Comparison of ENCODE assay signal across 34 cellular contexts in the genomic region with DNA sequence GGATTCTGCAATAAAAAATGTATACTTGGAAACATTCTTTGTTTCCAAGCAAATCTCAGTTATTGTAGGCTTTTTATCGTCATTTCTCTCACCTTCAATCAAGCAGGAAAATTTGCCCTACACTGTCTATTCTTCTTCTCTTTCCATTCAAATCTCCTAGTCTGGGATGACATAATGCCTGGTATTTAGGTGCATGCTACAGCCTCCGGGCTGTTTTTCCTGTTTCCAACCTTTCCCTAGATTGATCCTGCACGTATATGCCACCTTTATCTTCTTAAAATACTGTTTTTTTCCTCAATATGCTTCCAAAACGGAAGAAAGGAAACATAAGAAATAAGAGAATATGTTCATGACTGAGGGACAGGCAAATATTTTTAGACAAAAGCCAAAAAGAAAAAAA.
"Had no signal": no experiment of that assay in that cellular context is flagged by ENCODE, and none has a peak within 500 bp of the region (broad histone marks: within the 10 kb centered on the region; RNA-seq: fewer than 3 reads in every experiment).

No MANE protein-coding gene starts in this region.

- H3K4me3 ChIP-seq: ascending aorta, body of pancreas, breast epithelium had no signal

- H3K27me3 ChIP-seq: ascending aorta, body of pancreas, brain microvascular endothelial cell, breast epithelium had no signal

- H3K4me3 Mint-ChIP-seq: activated B cell treated with CpG ODN at 0.5 μM for 24 hours; activated CD4-positive, alpha-beta memory T cell treated with anti-CD3 and anti-CD28 coated beads, Interleukin-2, amount 10 ng/mL, durations not matched to agents 7 days and 5 days; activated CD4-positive, alpha-beta T cell treated with anti-CD3 and anti-CD28 coated beads, Interleukin-2, amount 10 ng/mL, durations not matched to agents 7 days and 5 days; activated CD8-positive, alpha-beta memory T cell treated with anti-CD3 and anti-CD28 coated beads, Interleukin-2, amount 10 ng/mL, durations not matched to agents 7 days and 5 days; activated CD8-positive, alpha-beta T cell treated with anti-CD3 and anti-CD28 coated beads, Interleukin-2, amount 10 ng/mL, durations not matched to agents 7 days and 5 days; activated naive CD4-positive, alpha-beta T cell treated with anti-CD3 and anti-CD28 coated beads, Interleukin-2, amount 10 ng/mL, durations not matched to agents 7 days and 5 days; activated naive CD4-positive, alpha-beta T cell treated with anti-CD3 and anti-CD28 coated beads, Interleukin-2, amount 50 U/mL, for 24 hours; activated naive CD8-positive, alpha-beta T cell; activated naive CD8-positive, alpha-beta T cell treated with anti-CD3 and anti-CD28 coated beads, Interleukin-2, amount 10 ng/mL, durations not matched to agents 7 days and 5 days; activated naive CD8-positive, alpha-beta T cell treated with anti-CD3 and anti-CD28 coated beads, Interleukin-2, amount 50 U/mL, for 24 hours; activated T-cell treated with anti-CD3 and anti-CD28 coated beads, Interleukin-2, amount 50 U/mL, for 24 hours; T-helper 1 cell treated with Interleukin-12 subunit alpha and Interleukin-12 subunit beta and Interleukin-4 antibody, amounts not matched to agents 30 μg/mL and 1 μg/mL, for 36 hours; T-helper 2 cell treated with Interferon-gamma antibody and Interleukin-4, amounts not matched to agents 5 μg/mL and 100 μg/mL, for 36 hours had no signal

- H3K27me3 Mint-ChIP-seq: activated CD4-positive, alpha-beta memory T cell treated with anti-CD3 and anti-CD28 coated beads, Interleukin-2, amount 10 ng/mL, durations not matched to agents 7 days and 5 days; activated naive CD4-positive, alpha-beta T cell treated with anti-CD3 and anti-CD28 coated beads, Interleukin-2, amount 10 ng/mL, durations not matched to agents 7 days and 5 days had no signal

- H3K27ac Mint-ChIP-seq: activated B cell treated with CpG ODN at 0.5 μM for 24 hours; activated CD4-positive, alpha-beta memory T cell treated with anti-CD3 and anti-CD28 coated beads, Interleukin-2, amount 10 ng/mL, durations not matched to agents 7 days and 5 days; activated CD4-positive, alpha-beta T cell treated with anti-CD3 and anti-CD28 coated beads, Interleukin-2, amount 10 ng/mL, durations not matched to agents 7 days and 5 days; activated CD8-positive, alpha-beta memory T cell treated with anti-CD3 and anti-CD28 coated beads, Interleukin-2, amount 10 ng/mL, durations not matched to agents 7 days and 5 days; activated CD8-positive, alpha-beta T cell treated with anti-CD3 and anti-CD28 coated beads, Interleukin-2, amount 10 ng/mL, durations not matched to agents 7 days and 5 days; activated naive CD4-positive, alpha-beta T cell treated with anti-CD3 and anti-CD28 coated beads, Interleukin-2, amount 10 ng/mL, durations not matched to agents 7 days and 5 days; activated naive CD4-positive, alpha-beta T cell treated with anti-CD3 and anti-CD28 coated beads, Interleukin-2, amount 50 U/mL, for 24 hours; activated naive CD8-positive, alpha-beta T cell; activated naive CD8-positive, alpha-beta T cell treated with anti-CD3 and anti-CD28 coated beads, Interleukin-2, amount 10 ng/mL, durations not matched to agents 7 days and 5 days; activated naive CD8-positive, alpha-beta T cell treated with anti-CD3 and anti-CD28 coated beads, Interleukin-2, amount 50 U/mL, for 24 hours; activated T-cell treated with anti-CD3 and anti-CD28 coated beads, Interleukin-2, amount 50 U/mL, for 24 hours; activated T-helper 2 cell treated with anti-CD3 and anti-CD28 coated beads, Interferon-gamma antibody, Interleukin-2, Interleukin-4, amounts not matched to agents 10 μg/mL and 5 μg/mL and 100 μg/mL, durations not matched to agents 14 hours and 24 hours and 36 hours; T-helper 1 cell treated with Interleukin-12 subunit alpha and Interleukin-12 subunit beta and Interleukin-4 antibody, amounts not matched to agents 30 μg/mL and 1 μg/mL, for 36 hours; T-helper 2 cell treated with Interferon-gamma antibody and Interleukin-4, amounts not matched to agents 5 μg/mL and 100 μg/mL, for 36 hours had no signal

- DNase-seq: activated B cell treated with CpG ODN at 0.5 μM for 24 hours; activated CD4-positive, alpha-beta memory T cell treated with anti-CD3 and anti-CD28 coated beads, Interleukin-2, amount 10 ng/mL, durations not matched to agents 7 days and 5 days; activated CD4-positive, alpha-beta T cell treated with anti-CD3 and anti-CD28 coated beads for 4 hours; activated CD4-positive, alpha-beta T cell treated with anti-CD3 and anti-CD28 coated beads, Interleukin-2, amount 10 ng/mL, durations not matched to agents 7 days and 5 days; activated CD4-positive, alpha-beta T cell treated with anti-CD3 and anti-CD28 coated beads, Interleukin-2, amount 50 U/mL, for 48 hours; activated CD4-positive, CD25-positive, alpha-beta regulatory T cell treated with anti-CD3 and anti-CD28 coated beads, Interleukin-2, amount 50 U/mL, for 72 hours; activated CD8-positive, alpha-beta memory T cell treated with anti-CD3 and anti-CD28 coated beads for 24 hours; activated CD8-positive, alpha-beta memory T cell treated with anti-CD3 and anti-CD28 coated beads, Interleukin-2, amount 10 ng/mL, durations not matched to agents 7 days and 5 days; activated CD8-positive, alpha-beta memory T cell treated with anti-CD3 and anti-CD28 coated beads, Interleukin-2, amount 50 U/mL, for 48 hours; activated CD8-positive, alpha-beta T cell treated with anti-CD3 and anti-CD28 coated beads, Interleukin-2, amount 10 ng/mL, durations not matched to agents 7 days and 5 days; activated effector memory CD4-positive, alpha-beta T cell treated with Interleukin-2 at 50 U/mL for 16 hours; activated gamma-delta T cell; activated naive CD4-positive, alpha-beta T cell treated with anti-CD3 and anti-CD28 coated beads, Interleukin-2, amount 10 ng/mL, durations not matched to agents 7 days and 5 days; activated naive CD4-positive, alpha-beta T cell treated with Interleukin-2 at 50 U/mL for 16 hours; activated naive CD8-positive, alpha-beta T cell treated with anti-CD3 and anti-CD28 coated beads, Interleukin-2, amount 10 ng/mL, durations not matched to agents 7 days and 5 days; activated naive CD8-positive, alpha-beta T cell treated with anti-CD3 and anti-CD28 coated beads, Interleukin-2, amount 50 U/mL, for 24 hours; activated T-cell treated with anti-CD3 and anti-CD28 coated beads, Interleukin-2, amount 50 U/mL, for 24 hours; activated T-cell treated with anti-CD3 and anti-CD28 coated beads, Interleukin-2, amount 50 U/mL, for 48 hours; amygdala; anterior cingulate cortex; body of pancreas; brain microvascular endothelial cell; central memory CD4-positive, alpha-beta T cell; T-helper 1 cell; T-helper 2 cell; T-helper 9 cell had no signal

- H3K4me1 Mint-ChIP-seq: activated B cell treated with CpG ODN at 0.5 μM for 24 hours; activated CD4-positive, alpha-beta memory T cell treated with anti-CD3 and anti-CD28 coated beads, Interleukin-2, amount 10 ng/mL, durations not matched to agents 7 days and 5 days; activated CD4-positive, alpha-beta T cell treated with anti-CD3 and anti-CD28 coated beads, Interleukin-2, amount 10 ng/mL, durations not matched to agents 7 days and 5 days; activated CD8-positive, alpha-beta memory T cell treated with anti-CD3 and anti-CD28 coated beads, Interleukin-2, amount 10 ng/mL, durations not matched to agents 7 days and 5 days; activated naive CD4-positive, alpha-beta T cell treated with anti-CD3 and anti-CD28 coated beads, Interleukin-2, amount 10 ng/mL, durations not matched to agents 7 days and 5 days; activated naive CD4-positive, alpha-beta T cell treated with anti-CD3 and anti-CD28 coated beads, Interleukin-2, amount 50 U/mL, for 24 hours; activated naive CD8-positive, alpha-beta T cell treated with anti-CD3 and anti-CD28 coated beads, Interleukin-2, amount 10 ng/mL, durations not matched to agents 7 days and 5 days; activated naive CD8-positive, alpha-beta T cell treated with anti-CD3 and anti-CD28 coated beads, Interleukin-2, amount 50 U/mL, for 24 hours had no signal

- H3K36me3 Mint-ChIP-seq: activated CD8-positive, alpha-beta memory T cell treated with anti-CD3 and anti-CD28 coated beads, Interleukin-2, amount 10 ng/mL, durations not matched to agents 7 days and 5 days; activated naive CD4-positive, alpha-beta T cell treated with anti-CD3 and anti-CD28 coated beads, Interleukin-2, amount 10 ng/mL, durations not matched to agents 7 days and 5 days; activated naive CD4-positive, alpha-beta T cell treated with anti-CD3 and anti-CD28 coated beads, Interleukin-2, amount 50 U/mL, for 24 hours; activated naive CD8-positive, alpha-beta T cell; activated naive CD8-positive, alpha-beta T cell treated with anti-CD3 and anti-CD28 coated beads, Interleukin-2, amount 10 ng/mL, durations not matched to agents 7 days and 5 days had no signal

- ATAC-seq: activated CD8-positive, alpha-beta memory T cell treated with anti-CD3 and anti-CD28 coated beads, Interleukin-2, amount 10 ng/mL, durations not matched to agents 7 days and 5 days; activated CD8-positive, alpha-beta T cell treated with anti-CD3 and anti-CD28 coated beads, Interleukin-2, amount 10 ng/mL, durations not matched to agents 7 days and 5 days; activated naive CD8-positive, alpha-beta T cell treated with anti-CD3 and anti-CD28 coated beads, Interleukin-2, amount 50 U/mL, for 24 hours; body of pancreas had no signal

- H3K9me3 ChIP-seq: ascending aorta, body of pancreas, breast epithelium had no signal

- H3K4me1 ChIP-seq: ascending aorta, body of pancreas, breast epithelium had no signal

- H3K36me3 ChIP-seq: ascending aorta, brain microvascular endothelial cell, breast epithelium had no signal

- H3K27ac ChIP-seq: ascending aorta, body of pancreas, brain microvascular endothelial cell, breast epithelium, VCaP had no signal

- H3K9me3 Mint-ChIP-seq: activated B cell treated with CpG ODN at 0.5 μM for 24 hours; activated CD4-positive, alpha-beta memory T cell treated with anti-CD3 and anti-CD28 coated beads, Interleukin-2, amount 10 ng/mL, durations not matched to agents 7 days and 5 days; activated CD4-positive, alpha-beta T cell treated with anti-CD3 and anti-CD28 coated beads, Interleukin-2, amount 10 ng/mL, durations not matched to agents 7 days and 5 days; activated naive CD4-positive, alpha-beta T cell treated with anti-CD3 and anti-CD28 coated beads, Interleukin-2, amount 10 ng/mL, durations not matched to agents 7 days and 5 days; activated naive CD8-positive, alpha-beta T cell treated with anti-CD3 and anti-CD28 coated beads, Interleukin-2, amount 10 ng/mL, durations not matched to agents 7 days and 5 days; activated naive CD8-positive, alpha-beta T cell treated with anti-CD3 and anti-CD28 coated beads, Interleukin-2, amount 50 U/mL, for 24 hours; activated T-cell treated with anti-CD3 and anti-CD28 coated beads, Interleukin-2, amount 50 U/mL, for 24 hours; activated T-helper 2 cell treated with anti-CD3 and anti-CD28 coated beads, Interferon-gamma antibody, Interleukin-2, Interleukin-4, amounts not matched to agents 10 μg/mL and 5 μg/mL and 100 μg/mL, durations not matched to agents 14 hours and 24 hours and 36 hours; T-helper 1 cell treated with Interleukin-12 subunit alpha and Interleukin-12 subunit beta and Interleukin-4 antibody, amounts not matched to agents 30 μg/mL and 1 μg/mL, for 36 hours; T-helper 2 cell treated with Interferon-gamma antibody and Interleukin-4, amounts not matched to agents 5 μg/mL and 100 μg/mL, for 36 hours had no signal
